Comparison of ENCODE assay signal across 1 cellular context in the genomic region with DNA sequence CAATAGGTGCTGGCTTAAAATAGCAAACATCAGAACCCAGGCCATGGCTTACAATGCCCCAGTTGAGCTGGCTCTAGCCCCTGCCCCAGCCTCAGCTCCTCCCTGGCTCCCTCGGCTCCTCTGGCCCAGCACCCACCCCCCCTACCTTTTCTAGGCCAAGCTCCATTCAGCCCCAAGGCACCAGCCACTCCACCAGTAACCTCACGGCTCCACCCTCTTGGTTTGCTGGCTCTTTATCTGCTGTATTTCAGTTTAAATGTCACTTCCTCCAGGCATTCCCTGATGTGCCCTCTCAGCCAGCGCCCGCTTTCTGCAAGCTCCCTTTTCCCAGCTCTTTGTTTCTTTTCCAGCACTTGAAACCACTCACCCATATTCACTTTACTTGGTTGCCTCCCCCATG.
TF ChIP-seq lines count a peak whose summit lies in the region.

No MANE protein-coding gene starts in this region.

TF ChIP-seq in GM23338, 12 proteins besides CTCF, POLR2A, EP300 and RAD21:
- TF ChIP-seq ZNF462 (CRISPR knock-in tag; IDR thresholded peaks at IDR 0.05) = no peak
- no peak for TF ChIP-seq STAT1 (IDR thresholded peaks at IDR 0.05; ENCODE audit: unreplicated experiment)
- TF ChIP-seq, protein P1, sequence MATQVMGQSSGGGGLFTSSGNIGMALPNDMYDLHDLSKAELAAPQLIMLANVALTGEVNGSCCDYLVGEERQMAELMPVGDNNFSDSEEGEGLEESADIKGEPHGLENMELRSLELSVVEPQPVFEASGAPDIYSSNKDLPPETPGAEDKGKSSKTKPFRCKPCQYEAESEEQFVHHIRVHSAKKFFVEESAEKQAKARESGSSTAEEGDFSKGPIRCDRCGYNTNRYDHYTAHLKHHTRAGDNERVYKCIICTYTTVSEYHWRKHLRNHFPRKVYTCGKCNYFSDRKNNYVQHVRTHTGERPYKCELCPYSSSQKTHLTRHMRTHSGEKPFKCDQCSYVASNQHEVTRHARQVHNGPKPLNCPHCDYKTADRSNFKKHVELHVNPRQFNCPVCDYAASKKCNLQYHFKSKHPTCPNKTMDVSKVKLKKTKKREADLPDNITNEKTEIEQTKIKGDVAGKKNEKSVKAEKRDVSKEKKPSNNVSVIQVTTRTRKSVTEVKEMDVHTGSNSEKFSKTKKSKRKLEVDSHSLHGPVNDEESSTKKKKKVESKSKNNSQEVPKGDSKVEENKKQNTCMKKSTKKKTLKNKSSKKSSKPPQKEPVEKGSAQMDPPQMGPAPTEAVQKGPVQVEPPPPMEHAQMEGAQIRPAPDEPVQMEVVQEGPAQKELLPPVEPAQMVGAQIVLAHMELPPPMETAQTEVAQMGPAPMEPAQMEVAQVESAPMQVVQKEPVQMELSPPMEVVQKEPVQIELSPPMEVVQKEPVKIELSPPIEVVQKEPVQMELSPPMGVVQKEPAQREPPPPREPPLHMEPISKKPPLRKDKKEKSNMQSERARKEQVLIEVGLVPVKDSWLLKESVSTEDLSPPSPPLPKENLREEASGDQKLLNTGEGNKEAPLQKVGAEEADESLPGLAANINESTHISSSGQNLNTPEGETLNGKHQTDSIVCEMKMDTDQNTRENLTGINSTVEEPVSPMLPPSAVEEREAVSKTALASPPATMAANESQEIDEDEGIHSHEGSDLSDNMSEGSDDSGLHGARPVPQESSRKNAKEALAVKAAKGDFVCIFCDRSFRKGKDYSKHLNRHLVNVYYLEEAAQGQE (IDR thresholded peaks at IDR 0.05; ENCODE audit: unreplicated experiment) = no peak
- TF ChIP-seq ETS1 (IDR thresholded peaks at IDR 0.05) = no peak
- no peak for TF ChIP-seq EZH2phosphoT487 (IDR thresholded peaks at IDR 0.05; ENCODE audit: unreplicated experiment)
- TF ChIP-seq NANOG (IDR thresholded peaks at IDR 0.05; ENCODE audit: borderline replicate concordance) = no peak
- no peak for TF ChIP-seq POLR2AphosphoS5 (IDR thresholded peaks at IDR 0.05; ENCODE audit: low read depth)
- TF ChIP-seq ZNF114 (CRISPR knock-in tag; IDR thresholded peaks at IDR 0.05) = no peak
- TF ChIP-seq JUNB (IDR thresholded peaks at IDR 0.05; ENCODE audit: unreplicated experiment) = no peak
